Comparison of ENCODE assay signal across 10 cellular contexts in genomic region chr1:25692560-25692959, GRCh38.
DNase-seq lines count a peak whose midpoint lies in the region; TF ChIP-seq lines count a peak whose summit lies in the region.
"Had no signal": no experiment of that assay in that cellular context is flagged by ENCODE, and none has a peak within 500 bp of the region (broad histone marks: within the 10 kb centered on the region; RNA-seq: fewer than 3 reads in every experiment).

No MANE protein-coding gene starts in this region.

- H3K27me3 ChIP-seq in PC-9 (ENCODE audit: insufficient read depth, low read depth) (no peaks in the 10 kb centered on the region), vagina (no peaks in the 10 kb centered on the region)

- no peaks in the 10 kb centered on the region for H3K36me3 ChIP-seq in PC-9 (ENCODE audit: low read depth)
- no peaks in the 10 kb centered on the region for H3K36me3 ChIP-seq in vagina
- H3K36me3 ChIP-seq: thoracic aorta had no signal

- no peak overlapping the region for H3K4me2 ChIP-seq in PC-9

- CTCF ChIA-PET in PC-9 (lab: Charles Lee) = no interaction called here

- TF ChIP-seq CTCF in PC-9 (conservative IDR thresholded peaks at IDR 0.05) = peak; percentile 46; the same call in 1 of the 2 replicates
- peak; percentile 58 for TF ChIP-seq CTCF in epithelial cell of proximal tubule (conservative IDR thresholded peaks at IDR 0.05; ENCODE audit: low read depth, low read length)
- TF ChIP-seq CTCF in vagina (IDR thresholded peaks at IDR 0.05) = no peak
- no peak for TF ChIP-seq CTCF in coronary artery (IDR thresholded peaks at IDR 0.05)

- no peak overlapping the region for H2AFZ ChIP-seq in PC-9

- intact Hi-C loops in PC-9 (cut with micrococcal nuclease; ENCODE audit: unreplicated experiment) (loop anchor here (10.0 kb wide), 1 partner anchor 78 kb away; the partner anchor contains the start of gene MAN1C1), vagina (cut with DNase I) (loop anchor here (10.0 kb wide), 1 partner anchor 102 kb away; no protein-coding TSS in a partner anchor)

- POLR2A ChIA-PET in PC-9 (lab: Charles Lee; ENCODE audit: unreplicated experiment) = no interaction called here

- no peak overlapping the region for H3K4me3 ChIP-seq in PC-9
- no peak overlapping the region for H3K4me3 ChIP-seq in epithelial cell of proximal tubule (ENCODE audit: low read depth, low read length)
- H3K4me3 ChIP-seq in vagina = no peak overlapping the region
- H3K4me3 ChIP-seq in coronary artery = no peak overlapping the region
- H3K4me3 ChIP-seq: thoracic aorta had no signal

- no peaks in the 10 kb centered on the region for H3K9me2 ChIP-seq in PC-9 (ENCODE audit: insufficient read depth)

- H4K20me1 ChIP-seq in PC-9 (ENCODE audit: insufficient read depth) = no peaks in the 10 kb centered on the region

- no peak for TF ChIP-seq POLR2A in vagina (IDR thresholded peaks at IDR 0.05)

- no TSS peak for BruUV-seq in PC-9 (replicated peaks; lab: Mats Ljungman, UMichigan)

- peaks cover 30% of the 10 kb centered on the region for H3K4me1 ChIP-seq in PC-9 (replicated peaks; ENCODE audit: insufficient read depth)
- H3K4me1 ChIP-seq in vagina = peaks cover 74% of the 10 kb centered on the region

- no peaks in the 10 kb centered on the region for H3K9me3 ChIP-seq in PC-9 (ENCODE audit: insufficient read depth, low read depth)
- H3K9me3 ChIP-seq in vagina = no peaks in the 10 kb centered on the region
- H3K9me3 ChIP-seq: thoracic aorta had no signal

- H3K27ac ChIP-seq in PC-9 (no peak overlapping the region), vagina (peak overlapping the region; percentile 85), coronary artery (no peak overlapping the region)
- H3K27ac ChIP-seq: thoracic aorta had no signal

- H3K79me2 ChIP-seq in PC-9 (ENCODE audit: low read depth) = no peaks in the 10 kb centered on the region

- peaks cover 20% of the 10 kb centered on the region; the same call in 1 of the 2 replicates for H3F3A ChIP-seq in PC-9 (ENCODE audit: insufficient read depth, low read depth)

- DNase-seq in stimulated activated CD4-positive, alpha-beta T cell treated with anti-CD3 and anti-CD28 coated beads, Interleukin-15, amount 100 ng/mL, for 24 hours = peak; percentile 48
- DNase-seq in stimulated activated CD4-positive, alpha-beta T cell treated with anti-CD3 and anti-CD28 coated beads, Interleukin-2, amount 100 ng/mL, for 48 hours = no peak
- DNase-seq in PC-9 (no peak), epithelial cell of proximal tubule (ENCODE audit: low read depth) (no peak), vagina (ENCODE audit: extremely low spot score in 2 of 2) (no peak), anterior cingulate cortex (lab: John Stamatoyannopoulos, UW) (no peak), coronary artery (ENCODE audit: low spot score) (no peak), NCI-H446 treated with DMSO at 0.1 percent for 48 hours (lab: John Stamatoyannopoulos, UW) (no peak)
- DNase-seq: NCI-H1417 treated with DMSO at 0.1 percent for 48 hours had no signal

Comparison
In these comparisons a context has a peak if more than half of its experiments do, and no peak if none do; other contexts are left out.
1. CTCF ChIP-seq: peak in PC-9 (single experiment) and epithelial cell of proximal tubule (single experiment); none in vagina (0 of 3) and coronary artery (single experiment).